24 cellular contexts compared by ENCODE assay signal in genomic region chr1:48007044-48007443, GRCh38. TPM values are rescaled to one million over a fixed set of nuclear protein-coding genes. Genes with fewer than 3 reads are reported as not detected.
DNase-seq lines count a peak whose midpoint lies in the region; ATAC-seq and TF ChIP-seq lines count a peak whose summit lies in the region.
"Had no signal": no experiment of that assay in that cellular context is flagged by ENCODE, and none has a peak within 500 bp of the region (broad histone marks: within the 10 kb centered on the region; RNA-seq: fewer than 3 reads in every experiment).

No MANE protein-coding gene starts in this region.

- H3K23ac ChIP-seq in mesendoderm (ENCODE audit: low read length) = no peak overlapping the region

- H2AFZ ChIP-seq in GM23248 = no peak overlapping the region
- H2AFZ ChIP-seq: parathyroid adenoma had no signal

- DNase-seq in GM23248 (peak; percentile 39), RPMI8226 (peak; percentile 56), fibroblast of pulmonary artery (ENCODE audit: low read depth) (peak; percentile 56), mesendoderm (no peak), SHP77 treated with DMSO at 0.1 percent for 48 hours (lab: John Stamatoyannopoulos, UW) (no peak), hippocampal formation (lab: John Stamatoyannopoulos, UW) (no peak), RKO (ENCODE audit: low spot score) (no peak)
- DNase-seq: activated CD4-positive, CD25-positive, alpha-beta regulatory T cell treated with anti-CD3 and anti-CD28 coated beads, Interleukin-2, amount 50 U/mL, for 72 hours; activated effector memory CD4-positive, alpha-beta T cell treated with anti-CD3 and anti-CD28 coated beads, Interleukin-2, amount 50 U/mL, for 16 hours; amygdala; glutamatergic neuron; kidney; NCI-H1048; NCI-H2107; NCI-H774; stimulated activated CD4-positive, alpha-beta T cell treated with anti-CD3 and anti-CD28 coated beads, Interleukin-12 subunit alpha, Interleukin-12 subunit beta, amount 100 ng/mL, for 4 hours; stimulated activated naive B cell treated with anti-CD40 and anti-IgM and Interleukin-4, amounts not matched to agents 10 μg/mL and 1 μg/mL and 100 μg/mL, for 72 hours had no signal

- no peaks in the 10 kb centered on the region for H3K9me2 ChIP-seq in GM23248 (ENCODE audit: insufficient read depth)

- TF ChIP-seq CTCF in fibroblast of pulmonary artery (IDR thresholded peaks at IDR 0.05; ENCODE audit: low read length, missing control alignments) = no peak

- H3K36me3 ChIP-seq in GM23248 (ENCODE audit: low read depth) = no peaks in the 10 kb centered on the region
- no peaks in the 10 kb centered on the region for H3K36me3 ChIP-seq in mesendoderm (ENCODE audit: control insufficient read depth, insufficient read depth, low read length)

- H3K4me3 ChIP-seq in GM23248 (no peak overlapping the region), fibroblast of pulmonary artery (replicated peaks; ENCODE audit: low read depth, low read length) (no peak overlapping the region), mesendoderm (ENCODE audit: low read length) (no peak overlapping the region)
- H3K4me3 ChIP-seq: coronary artery had no signal

- no peak for ATAC-seq in HG03097 (IDR thresholded peaks at IDR 0.05; ENCODE audit: low FRiP score, unreplicated experiment)
- ATAC-seq: stimulated activated naive B cell treated with anti-CD40 and anti-IgM and Interleukin-4, amounts not matched to agents 10 μg/mL and 1 μg/mL and 100 μg/mL, for 72 hours had no signal

- H3K4ac ChIP-seq in mesendoderm (ENCODE audit: low read depth, low read length) = no peak overlapping the region

- H3K79me1 ChIP-seq in mesendoderm (ENCODE audit: low read length) = no peaks in the 10 kb centered on the region

- no peak overlapping the region for H2BK15ac ChIP-seq in mesendoderm (replicated peaks; ENCODE audit: low read depth)

- H3K79me2 ChIP-seq in GM23248 (ENCODE audit: insufficient read depth) = no peaks in the 10 kb centered on the region
- no peaks in the 10 kb centered on the region for H3K79me2 ChIP-seq in mesendoderm (ENCODE audit: control insufficient read depth, insufficient read depth, low read length)
- H3K79me2 ChIP-seq: parathyroid adenoma had no signal

- H3F3A ChIP-seq in GM23248 (ENCODE audit: insufficient read depth) = no peaks in the 10 kb centered on the region

- WGBS in GM23248 (ENCODE audit: low coverage in 1 of 2, low lambda C conversion rate in 2 of 2, missing lambda C conversion rate in 2 of 2), 2 experiments = 20 to 42% methylated on average over 2 of the region's 2 CpGs
- WGBS in mesendoderm (ENCODE audit: extremely low coverage, insufficient coverage, low lambda C conversion rate) = no CpG with 5 or more reads among the region's 2 CpGs

- no peak overlapping the region for H2BK120ac ChIP-seq in mesendoderm (ENCODE audit: low read depth, low read length)

- peak overlapping the region; percentile 28 for H4K5ac ChIP-seq in mesendoderm (ENCODE audit: low read length)

- no peaks in the 10 kb centered on the region for H3K4me1 ChIP-seq in GM23248 (ENCODE audit: insufficient read depth)
- peaks cover 1% of the 10 kb centered on the region for H3K4me1 ChIP-seq in mesendoderm (ENCODE audit: control insufficient read depth, low read depth, low read length)
- H3K4me1 ChIP-seq: parathyroid adenoma had no signal

- H3K9ac ChIP-seq in GM23248 (no peak overlapping the region), mesendoderm (ENCODE audit: low read length) (no peak overlapping the region)
- H3K9ac ChIP-seq: parathyroid adenoma had no signal

- in situ Hi-C loops in GM23248 (cut with MboI) = no loop called here

- no peaks in the 10 kb centered on the region for H3K9me3 ChIP-seq in GM23248 (ENCODE audit: low read depth)

- H3K18ac ChIP-seq in mesendoderm (ENCODE audit: low read length) = no peak overlapping the region

- no peak overlapping the region for H3K56ac ChIP-seq in mesendoderm (ENCODE audit: low read length)

- peak overlapping the region; percentile 39 for H2AK5ac ChIP-seq in mesendoderm (ENCODE audit: low read length)

- no peak overlapping the region for H3K4me2 ChIP-seq in GM23248 (ENCODE audit: unreplicated experiment)
- H3K4me2 ChIP-seq in mesendoderm (ENCODE audit: low read length) = no peak overlapping the region

- peaks cover 32% of the 10 kb centered on the region for H3K27me3 ChIP-seq in GM23248 (replicated peaks; ENCODE audit: insufficient read depth)
- no peaks in the 10 kb centered on the region for H3K27me3 ChIP-seq in mesendoderm (ENCODE audit: insufficient read depth, low read length, poor library complexity)

- no peak overlapping the region for H3K27ac ChIP-seq in GM23248
- H3K27ac ChIP-seq in mesendoderm (ENCODE audit: low read depth, low read length) = no peak overlapping the region
- H3K27ac ChIP-seq: C4-2B, coronary artery, parathyroid adenoma had no signal

- H4K20me1 ChIP-seq in GM23248 (ENCODE audit: insufficient read depth) = no peaks in the 10 kb centered on the region

- no peak overlapping the region for H2BK5ac ChIP-seq in mesendoderm (ENCODE audit: low read length)

- no peak overlapping the region for H4K8ac ChIP-seq in mesendoderm (ENCODE audit: low read depth, low read length)

RNA-seq across cellular contexts. Expression of gene TRABD2B, which starts 9.9 kb away (rescaled TPM):
- not detected in 2 replicates for total RNA-seq in GM23248 (2014; rRNA removed; shearing (Covaris generic))
- not detected in 2 replicates for polyA plus RNA-seq in GM23248 (2016; fragmentation: Nextera tagmentation; extraction: Ambion mirVana)
- polyA plus RNA-seq in mesendoderm (2013, experiment 1 of 2) = 3.4 TPM
- polyA plus RNA-seq in mesendoderm (2013, experiment 2 of 2) = 2.7 TPM
- total RNA-seq: endothelial cell of umbilical vein; myocyte; T-helper 2 cell treated with Interferon-gamma antibody and Interleukin-4, amounts not matched to agents 100 ng/mL and 5 ng/mL, for 36 hours had no signal
- polyA plus RNA-seq: endothelial cell of umbilical vein had no signal

Comparison
In these comparisons a context has a peak if more than half of its experiments do, and no peak if none do; other contexts are left out.
1. DNase-seq: peak in GM23248 (single experiment), RPMI8226 (single experiment) and fibroblast of pulmonary artery (single experiment); none in mesendoderm (single experiment), SHP77 treated with DMSO at 0.1 percent for 48 hours (single experiment), hippocampal formation (0 of 2) and RKO (single experiment).